8 cellular contexts compared by ENCODE assay signal in the genomic region with DNA sequence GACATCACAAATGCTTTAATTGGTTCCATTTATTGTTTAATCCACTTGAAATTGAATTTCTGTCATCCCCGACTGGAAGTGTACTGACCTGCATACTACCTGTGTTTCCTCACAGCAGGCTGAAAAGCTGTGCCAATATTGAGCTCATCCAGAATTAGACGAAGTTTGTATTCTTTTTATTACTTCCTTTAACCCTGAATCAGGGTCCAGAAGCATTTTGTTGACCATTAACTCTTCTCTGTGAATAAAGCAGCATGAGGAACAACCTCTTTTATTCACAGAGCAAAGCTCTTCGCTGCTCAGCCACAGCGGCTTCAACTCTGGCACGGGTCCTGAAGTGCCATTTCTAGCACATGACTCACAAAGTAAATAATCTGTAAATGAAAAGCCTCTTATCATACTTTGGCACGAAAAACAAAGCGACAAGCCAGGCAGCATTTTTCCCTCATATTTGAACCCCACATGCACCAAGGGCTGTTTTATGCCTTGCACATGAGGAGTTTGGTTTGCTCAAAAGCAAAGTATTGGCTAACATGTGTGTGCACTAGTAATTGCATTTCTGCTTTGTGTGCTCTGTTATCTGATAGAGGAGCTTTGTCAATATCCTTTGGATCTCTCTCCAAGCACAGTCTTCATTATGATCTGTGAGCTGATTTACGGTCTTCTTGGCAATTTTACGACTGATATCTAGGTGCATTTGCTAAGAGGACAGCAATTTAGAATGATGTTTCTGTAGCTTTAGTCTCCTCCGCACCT. TPM values are rescaled to one million over a fixed set of nuclear protein-coding genes. Genes with fewer than 3 reads are reported as not detected.
DNase-seq lines count a peak whose midpoint lies in the region; ATAC-seq and TF ChIP-seq lines count a peak whose summit lies in the region.

No MANE protein-coding gene starts in this region.

- H3K27me3 ChIP-seq in left lung: peaks cover 0 to 57% of the 10 kb centered on the region in 2 donors

- peaks cover 16 to 27% of the 10 kb centered on the region in 2 donors for H3K4me1 ChIP-seq in left lung

- peak; percentile 95 for DNase-seq in DMS53 treated with DMSO at 0.1 percent for 48 hours (lab: John Stamatoyannopoulos, UW; ENCODE audit: unreplicated experiment)
- DNase-seq in NCI-H2171 treated with DMSO at 0.1 percent for 48 hours (lab: John Stamatoyannopoulos, UW): peak; percentile 86
- peak; percentile 77 for DNase-seq in cerebellar cortex (ENCODE audit: low spot score)
- DNase-seq in left lung: peak in 1 of 2 donors; percentile 83
- DNase-seq in type B pancreatic cell (ENCODE audit: extremely low spot score, unreplicated experiment): no peak
- no peak for DNase-seq in NCI-H2227 treated with DMSO at 0.1 percent for 48 hours (lab: John Stamatoyannopoulos, UW)
- DNase-seq in retina: no peak
- DNase-seq in GF-D8 (lab: John Stamatoyannopoulos, UW): no peak

- H3K27ac ChIP-seq in left lung: peak overlapping the region; percentile 78 to 86

- no peak for TF ChIP-seq CTCF in left lung (IDR thresholded peaks at IDR 0.05)
- TF ChIP-seq CTCF in type B pancreatic cell (conservative IDR thresholded peaks at IDR 0.05): no peak

- peak overlapping the region; percentile 75 for H3K4me3 Mint-ChIP-seq in type B pancreatic cell

- H3K27me3 Mint-ChIP-seq in type B pancreatic cell: peaks cover 31% of the 10 kb centered on the region

- no peaks in the 10 kb centered on the region for H3K36me3 Mint-ChIP-seq in type B pancreatic cell

- H3K4me3 ChIP-seq in left lung: no peak overlapping the region

- intact Hi-C loops in left lung (cut with DNase I): no loop called here

- H3K27ac Mint-ChIP-seq in type B pancreatic cell: peak overlapping the region; percentile 91

- no peaks in the 10 kb centered on the region for H3K9me3 Mint-ChIP-seq in type B pancreatic cell

- peak; percentile 77 for ATAC-seq in left lung

- peaks cover 18% of the 10 kb centered on the region for H3K4me1 Mint-ChIP-seq in type B pancreatic cell (ENCODE audit: unreplicated experiment)

- H3K36me3 ChIP-seq in left lung: no peaks in the 10 kb centered on the region

- H3K9me3 ChIP-seq in left lung: no peaks in the 10 kb centered on the region

RNA-seq across cellular contexts. Expression of a gene that starts 33.0 kb away (rescaled TPM):
- 10 to 100 TPM in 1 of 2 donors, 1 to 10 TPM in 1; 2.4 to 25.5 TPM for total RNA-seq in left lung
- 0.67 and 1.6 TPM in 2 replicates for total RNA-seq in type B pancreatic cell (ENCODE audit: low replicate concordance)

RNA-seq across cellular contexts. Expression of a gene that starts 52.4 kb away (rescaled TPM):
- total RNA-seq in left lung (10 to 100 TPM; 63.0 to 80.0 TPM), type B pancreatic cell (ENCODE audit: low replicate concordance) (93.5 and 116 TPM in 2 replicates)

RNA-seq across cellular contexts. Expression of a gene that starts 57.8 kb away (rescaled TPM):
- total RNA-seq in left lung (1 to 10 TPM; 1.9 to 9.5 TPM), type B pancreatic cell (ENCODE audit: low replicate concordance) (6.7 and 7.1 TPM in 2 replicates)

Comparison
In these comparisons a context has a peak if more than half of its experiments do, and no peak if none do; other contexts are left out.
1. DNase-seq: peak in DMS53 treated with DMSO at 0.1 percent for 48 hours (single experiment), NCI-H2171 treated with DMSO at 0.1 percent for 48 hours (single experiment) and cerebellar cortex (single experiment); none in type B pancreatic cell (single experiment), NCI-H2227 treated with DMSO at 0.1 percent for 48 hours (single experiment), retina (single experiment) and GF-D8 (single experiment).